Comparison of ENCODE assay signal across 19 cellular contexts in genomic region chr2:27273123-27273522, GRCh38. TPM values are rescaled to one million over a fixed set of nuclear protein-coding genes. Genes with fewer than 3 reads are reported as not detected.
A peak's percentile ranks its signal among the peaks of the same experiment; 100 is the strongest.
DNase-seq lines count a peak whose midpoint lies in the region; ATAC-seq and TF ChIP-seq lines count a peak whose summit lies in the region.
"Had no signal": no experiment of that assay in that cellular context is flagged by ENCODE, and none has a peak within 500 bp of the region (broad histone marks: within the 10 kb centered on the region; RNA-seq: fewer than 3 reads in every experiment).

No MANE protein-coding gene starts in this region.

- no peak for TF ChIP-seq CTCF in heart right ventricle (IDR thresholded peaks at IDR 0.05)
- TF ChIP-seq CTCF in left lung (IDR thresholded peaks at IDR 0.05) = no peak

- DNase-seq in Right ventricle myocardium inferior (ENCODE audit: missing footprints) (no peak), left cardiac atrium (no peak), heart right ventricle (no peak), left lung (no peak), GM03348 (ENCODE audit: low spot score) (no peak), NCI-H1105 (lab: John Stamatoyannopoulos, UW) (no peak)
- DNase-seq: 8988T; AML-193; Calu3; CD4-positive, CD25-positive, alpha-beta regulatory T cell; DMS 273 treated with DMSO at 0.1 percent for 48 hours; H9 had no signal

- H3K4me1 ChIP-seq in heart right ventricle (peaks cover 0 to 43% (median 15%) of the 10 kb centered on the region in 9 donors), left lung (no peaks in the 10 kb centered on the region)

- ATAC-seq in Right ventricle myocardium inferior (peak; percentile 14), left cardiac atrium (no peak), heart right ventricle (peak in 2 of 8 donors; percentile 5 to 40), left lung (peak; percentile 11), GM21529 (IDR thresholded peaks at IDR 0.05; ENCODE audit: unreplicated experiment) (no peak)
- ATAC-seq: GM12878, GM23338 had no signal

- H3K36me3 ChIP-seq in heart right ventricle = no peaks in the 10 kb centered on the region
- no peaks in the 10 kb centered on the region for H3K36me3 ChIP-seq in left lung
- H3K36me3 ChIP-seq: BLaER1 treated with 17β-estradiol and CSF1 and Interleukin-3, amounts not matched to agents 10 nM and 100 nM had no signal

- H3K9me3 ChIP-seq in heart right ventricle (no peaks in the 10 kb centered on the region), left lung (no peaks in the 10 kb centered on the region)
- H3K9me3 ChIP-seq: BLaER1 treated with 17β-estradiol and CSF1 and Interleukin-3, amounts not matched to agents 10 nM and 100 nM had no signal

- 22 to 24% methylated on average over 4 of the region's 4 CpGs for WGBS in heart right ventricle, 2 donors

- H3K4me3 ChIP-seq in heart right ventricle = no peak overlapping the region
- no peak overlapping the region for H3K4me3 ChIP-seq in left lung
- H3K4me3 ChIP-seq: BLaER1 treated with 17β-estradiol and CSF1 and Interleukin-3, amounts not matched to agents 10 nM and 100 nM; GM12878; GM23338 had no signal

- intact Hi-C loops in Right ventricle myocardium inferior (cut with DNase I) = no loop called here
- intact Hi-C loops in left cardiac atrium (cut with DNase I) = no loop called here
- intact Hi-C loops in heart right ventricle (cut with DNase I) = no loop called here
- intact Hi-C loops in left lung (cut with DNase I) = no loop called here

- H3K27ac ChIP-seq in heart right ventricle (peak overlapping the region in 9 of 10 donors; percentile 46 to 87 (median 78)), left lung (no peak overlapping the region)
- H3K27ac ChIP-seq: BLaER1 treated with 17β-estradiol and CSF1 and Interleukin-3, amounts not matched to agents 10 nM and 100 nM had no signal

- H3K27me3 ChIP-seq in heart right ventricle (peaks cover 0 to 37% (median 3%) of the 10 kb centered on the region in 7 donors), left lung (peaks cover 0 to 43% of the 10 kb centered on the region in 2 donors)

RNA-seq across cellular contexts. Expression of gene DNAJC5G, which starts 2.1 kb away (rescaled TPM):
- total RNA-seq in Right ventricle myocardium inferior (1.9 TPM), left cardiac atrium (under 1 TPM; 0.41 to 0.71 TPM), heart right ventricle (1 to 10 TPM in 9 of 10 donors, under 1 TPM in 1; 0.94 to 6.0 (median 1.6) TPM), left lung (not detected)
- polyA plus RNA-seq in heart right ventricle = 1 to 10 TPM in 1 of 2 donors, under 1 TPM in 1; 0.19 to 3.7 TPM
- total RNA-seq: Calu3; CD4-positive, CD25-positive, alpha-beta regulatory T cell; Daoy; GM12878; HT1080 had no signal
- polyA plus RNA-seq: CD4-positive, CD25-positive, alpha-beta regulatory T cell; GM12878; GM23338; IgD-negative memory B cell had no signal

RNA-seq across cellular contexts. Expression of gene TRIM54, which starts 9.1 kb away (rescaled TPM):
- 282 TPM for total RNA-seq in Right ventricle myocardium inferior
- 100 to 1,000 TPM in 1 of 2 donors, 10 to 100 TPM in 1; 92.1 to 105 TPM for total RNA-seq in left cardiac atrium
- 100 to 1,000 TPM; 204 to 303 (median 249) TPM for total RNA-seq in heart right ventricle
- polyA plus RNA-seq in heart right ventricle = 100 to 1,000 TPM; 131 to 568 TPM
- under 1 TPM in 1 of 2 donors, not detected in 1; 0.17 TPM for total RNA-seq in left lung
- total RNA-seq: CD4-positive, CD25-positive, alpha-beta regulatory T cell; Daoy; GM12878 had no signal
- polyA plus RNA-seq: IgD-negative memory B cell had no signal

RNA-seq across cellular contexts. Expression of gene SLC30A3, which starts 10.3 kb away (rescaled TPM):
- total RNA-seq in Right ventricle myocardium inferior (10.1 TPM), left cardiac atrium (1 to 10 TPM; 4.8 to 5.7 TPM), heart right ventricle (10 to 100 TPM in 7 of 10 donors, 1 to 10 TPM in 3; 6.0 to 35.8 (median 10.6) TPM), left lung (under 1 TPM; 0.39 to 0.64 TPM)
- 1 to 10 TPM; 4.3 to 7.4 TPM for polyA plus RNA-seq in heart right ventricle
- total RNA-seq: Calu3, GM12878 had no signal
- polyA plus RNA-seq: IgD-negative memory B cell had no signal

RNA-seq across cellular contexts. Expression of gene UCN, which starts 35.1 kb away (rescaled TPM):
- total RNA-seq in Right ventricle myocardium inferior (0.84 TPM), left cardiac atrium (1 to 10 TPM; 1.2 to 1.6 TPM), heart right ventricle (1 to 10 TPM in 5 of 10 donors, under 1 TPM in 4, not detected in 1; 0.51 to 2.0 (median 1.1) TPM), left lung (1 to 10 TPM; 1.5 to 2.6 TPM)
- polyA plus RNA-seq in heart right ventricle = 1 to 10 TPM; 3.3 to 4.1 TPM

RNA-seq across cellular contexts. Expression of gene MPV17, which starts 49.8 kb away (rescaled TPM):
- 48.0 TPM for total RNA-seq in Right ventricle myocardium inferior
- 10 to 100 TPM; 52.7 to 60.9 TPM for total RNA-seq in left cardiac atrium
- 10 to 100 TPM; 40.8 to 84.9 (median 66.6) TPM for total RNA-seq in heart right ventricle
- polyA plus RNA-seq in heart right ventricle = 100 to 1,000 TPM in 1 of 2 donors, 10 to 100 TPM in 1; 93.9 to 220 TPM
- total RNA-seq in left lung = 100 to 1,000 TPM in 1 of 2 donors, 10 to 100 TPM in 1; 96.4 to 103 TPM

Comparison
In these comparisons a context has a peak if more than half of its experiments do, and no peak if none do; other contexts are left out.
1. ATAC-seq: peak in Right ventricle myocardium inferior (single experiment) and left lung (single experiment); none in left cardiac atrium (0 of 2) and GM21529 (single experiment).
2. H3K27ac ChIP-seq: peak in heart right ventricle (9 of 10); none in left lung (0 of 2).
3. RNA of gene TRIM54, which starts 9.1 kb away (total RNA-seq): 282 TPM in Right ventricle myocardium inferior (single experiment), 204 to 303 TPM in heart right ventricle and 92.1 to 105 TPM in left cardiac atrium; 0.17 TPM in left lung; every median in the first group is over 10 times any median in the second.